Comparison of ENCODE assay signal across 8 cellular contexts in genomic region chr19:48644839-48645651, GRCh38. TPM values are rescaled to one million over a fixed set of nuclear protein-coding genes. Genes with fewer than 3 reads are reported as not detected.
A peak's percentile ranks its signal among the peaks of the same experiment; 100 is the strongest.
DNase-seq lines count a peak whose midpoint lies in the region; ATAC-seq lines count a peak whose summit lies in the region.

No MANE protein-coding gene starts in this region.

- DNase-seq in CD4-positive, alpha-beta memory T cell, result peak; percentile 75 to 85 (median 76)
- DNase-seq in NCI-H82 (lab: John Stamatoyannopoulos, UW) (peak; percentile 94), mesenchymal stem cell (peak; percentile 79)
- DNase-seq in activated CD8-positive, alpha-beta memory T cell treated with anti-CD3 and anti-CD28 coated beads for 1 hour (ENCODE audit: extremely low read depth in 1 of 2, low read depth in 1 of 2), result peak; percentile 46 to 52
- peak; percentile 50 to 68 (median 58) for DNase-seq in effector memory CD4-positive, alpha-beta T cell
- peak; percentile 59 for DNase-seq in stimulated activated CD8-positive, alpha-beta memory T cell treated with anti-CD3 and anti-CD28 coated beads, Interleukin-12 subunit alpha, Interleukin-12 subunit beta, amount 100 ng/mL, for 1 hour (ENCODE audit: low read depth)

- H2AK5ac ChIP-seq in mesenchymal stem cell (ENCODE audit: low read length, severe bottlenecking), result peak overlapping the region; percentile 41

- no peaks in the 10 kb centered on the region for H3K27me3 Mint-ChIP-seq in CD4-positive, alpha-beta memory T cell

- peak overlapping the region; percentile 99 for H2BK15ac ChIP-seq in mesenchymal stem cell (ENCODE audit: low read depth, poor library complexity, severe bottlenecking)

- H3K9me3 Mint-ChIP-seq in CD4-positive, alpha-beta memory T cell, result peaks cover 0 to 1% (median 0%) of the 10 kb centered on the region in 8 donors

- ATAC-seq in HG03097 (IDR thresholded peaks at IDR 0.05; ENCODE audit: low FRiP score, unreplicated experiment), result peak; percentile 5
- ATAC-seq in HG03175 (IDR thresholded peaks at IDR 0.05; ENCODE audit: unreplicated experiment), result no peak

- POLR2A ChIA-PET in CD4-positive, alpha-beta memory T cell (lab: Charles Lee; ENCODE audit: partially characterized antibody), result interaction anchor here (0.8 to 4.1 kb wide), 27 partner anchors 8 to 1205 kb away, joined by 3 to 76 read pairs (median 6); partner anchors contain the start of genes DBP, FTL, PPP1R15A and RPL18

- H3K14ac ChIP-seq in mesenchymal stem cell (ENCODE audit: low read length in 2 of 2), result peak overlapping the region in 1 of 2 experiments; percentile 76

- intact Hi-C loops in CD4-positive, alpha-beta memory T cell (cut with micrococcal nuclease), result loop anchor here (5.0 kb wide), 1 partner anchor 322 kb away; the partner anchor contains the start of gene FTL

- no peaks in the 10 kb centered on the region for H3K9me3 ChIP-seq in CD4-positive, alpha-beta memory T cell (ENCODE audit: control insufficient read depth in 1 of 2, low read length in 2 of 2)
- H3K9me3 ChIP-seq in effector memory CD4-positive, alpha-beta T cell (ENCODE audit: control insufficient read depth, low read length), result no peaks in the 10 kb centered on the region
- no peaks in the 10 kb centered on the region for H3K9me3 ChIP-seq in mesenchymal stem cell (ENCODE audit: control insufficient read depth, low read length)

- H3K4me3 Mint-ChIP-seq in CD4-positive, alpha-beta memory T cell, result peak overlapping the region; percentile 86 to 98 (median 93)

- peak overlapping the region; percentile 58 to 98 for H3K18ac ChIP-seq in mesenchymal stem cell (ENCODE audit: low read depth in 1 of 2, low read length in 2 of 2)

- peaks cover 23 to 56% (median 41%) of the 10 kb centered on the region in 4 donors for H3K4me1 Mint-ChIP-seq in CD4-positive, alpha-beta memory T cell

- H2BK120ac ChIP-seq in mesenchymal stem cell (ENCODE audit: low read depth, low read length), result peak overlapping the region; percentile 52

- no peaks in the 10 kb centered on the region for H3K27me3 ChIP-seq in CD4-positive, alpha-beta memory T cell (ENCODE audit: insufficient read depth, low read length)
- no peaks in the 10 kb centered on the region for H3K27me3 ChIP-seq in effector memory CD4-positive, alpha-beta T cell (replicated peaks; ENCODE audit: control insufficient read depth, insufficient read depth, low read length, poor library complexity, severe bottlenecking)
- H3K27me3 ChIP-seq in mesenchymal stem cell (ENCODE audit: control insufficient read depth in 1 of 2, insufficient read depth in 1 of 2, low read length in 2 of 2), result no peaks in the 10 kb centered on the region

- no peak overlapping the region for H2AFZ ChIP-seq in mesenchymal stem cell (ENCODE audit: low read depth, low read length)

- peak overlapping the region; percentile 77 for H3K27ac ChIP-seq in CD4-positive, alpha-beta memory T cell (ENCODE audit: low read depth, low read length)
- H3K27ac ChIP-seq in effector memory CD4-positive, alpha-beta T cell (ENCODE audit: insufficient read depth, low read length, poor library complexity, severe bottlenecking), result peak overlapping the region; percentile 85
- H3K27ac ChIP-seq in mesenchymal stem cell (ENCODE audit: low read length, poor library complexity, severe bottlenecking), result peak overlapping the region; percentile 73

- 5% methylated on average over 24 of the region's 26 CpGs for WGBS in mesenchymal stem cell

- peak overlapping the region; percentile 83 to 97 (median 96) for H3K27ac Mint-ChIP-seq in CD4-positive, alpha-beta memory T cell

- H3K4ac ChIP-seq in mesenchymal stem cell (ENCODE audit: low read depth in 1 of 2, low read length in 2 of 2), result peak overlapping the region in 1 of 2 experiments; percentile 95

- H4K91ac ChIP-seq in mesenchymal stem cell (ENCODE audit: low read length), result peak overlapping the region; percentile 47

- H4K8ac ChIP-seq in mesenchymal stem cell (ENCODE audit: low read length), result peak overlapping the region; percentile 94

- no peaks in the 10 kb centered on the region for H3K79me1 ChIP-seq in mesenchymal stem cell (replicated peaks; ENCODE audit: low read length, poor library complexity, severe bottlenecking)

- CTCF ChIA-PET in CD4-positive, alpha-beta memory T cell (lab: Charles Lee; ENCODE audit: partially characterized antibody), result interaction anchor here (0.6 to 2.6 kb wide), 23 partner anchors 8 to 348 kb away, joined by 3 to 34 read pairs (median 6); partner anchors contain the start of genes DBP, GYS1, HSD17B14 and RPL18

- no peak overlapping the region for H3K23ac ChIP-seq in mesenchymal stem cell (ENCODE audit: low read length in 2 of 2)

- peak overlapping the region in 1 of 2 experiments; percentile 92 for H2BK12ac ChIP-seq in mesenchymal stem cell (ENCODE audit: low read length in 2 of 2)

- peak overlapping the region; percentile 53 for H3K9ac ChIP-seq in mesenchymal stem cell (ENCODE audit: low read length)

- H3K4me1 ChIP-seq in CD4-positive, alpha-beta memory T cell (ENCODE audit: insufficient read depth, low read length), result peaks cover 46% of the 10 kb centered on the region
- H3K4me1 ChIP-seq in effector memory CD4-positive, alpha-beta T cell (ENCODE audit: control insufficient read depth, insufficient read depth, low read length, poor library complexity, severe bottlenecking), result peaks cover 26% of the 10 kb centered on the region
- H3K4me1 ChIP-seq in mesenchymal stem cell (ENCODE audit: control insufficient read depth, insufficient read depth, low read depth, low read length), result peaks cover 24% of the 10 kb centered on the region

- H3K36me3 ChIP-seq in CD4-positive, alpha-beta memory T cell (ENCODE audit: insufficient read depth, low read length), result no peaks in the 10 kb centered on the region
- H3K36me3 ChIP-seq in effector memory CD4-positive, alpha-beta T cell (ENCODE audit: control insufficient read depth, insufficient read depth, low read length), result no peaks in the 10 kb centered on the region
- H3K36me3 ChIP-seq in mesenchymal stem cell (ENCODE audit: control insufficient read depth in 1 of 2, insufficient read depth in 2 of 2, low read depth in 1 of 2, low read length in 2 of 2), result peaks cover 0 to under 1% of the 10 kb centered on the region in 2 experiments

- no peaks in the 10 kb centered on the region for H3K36me3 Mint-ChIP-seq in CD4-positive, alpha-beta memory T cell

- H2BK5ac ChIP-seq in mesenchymal stem cell (ENCODE audit: low read depth, low read length, poor library complexity, severe bottlenecking), result no peak overlapping the region

- H3K4me2 ChIP-seq in mesenchymal stem cell (ENCODE audit: low read length, poor library complexity, severe bottlenecking), result peak overlapping the region; percentile 89

- H3K4me3 ChIP-seq in CD4-positive, alpha-beta memory T cell (ENCODE audit: low read length in 2 of 2), result peak overlapping the region; percentile 85 to 87
- H3K4me3 ChIP-seq in effector memory CD4-positive, alpha-beta T cell (ENCODE audit: insufficient read depth, low read depth, low read length, poor library complexity, severe bottlenecking), result peak overlapping the region; percentile 59
- H3K4me3 ChIP-seq in mesenchymal stem cell (ENCODE audit: insufficient read depth in 1 of 2, low read depth in 1 of 2, low read length in 2 of 2), result peak overlapping the region; percentile 48 to 80

RNA-seq across cellular contexts. Expression of gene CA11, which starts 0.9 kb away (rescaled TPM):
- total RNA-seq in CD4-positive, alpha-beta memory T cell, result 10 to 100 TPM; 13.7 to 15.4 TPM
- 1 to 10 TPM; 5.0 to 9.4 TPM for polyA plus RNA-seq in CD4-positive, alpha-beta memory T cell
- 30.0 TPM for polyA plus RNA-seq in mesenchymal stem cell (2013, experiment 1 of 2)
- polyA plus RNA-seq in mesenchymal stem cell (2013, experiment 2 of 2), result 34.4 TPM

RNA-seq across cellular contexts. Expression of gene DBP, which starts 7.9 kb away (rescaled TPM):
- total RNA-seq in CD4-positive, alpha-beta memory T cell, result 10 to 100 TPM; 62.6 to 69.5 TPM
- polyA plus RNA-seq in CD4-positive, alpha-beta memory T cell, result 100 to 1,000 TPM in 1 of 2 donors, 10 to 100 TPM in 1; 37.4 to 113 TPM
- 4.2 TPM for polyA plus RNA-seq in mesenchymal stem cell (2013, experiment 1 of 2)
- polyA plus RNA-seq in mesenchymal stem cell (2013, experiment 2 of 2), result 5.0 TPM

RNA-seq across cellular contexts. Expression of gene SPHK2, which starts 25.7 kb away (rescaled TPM):
- total RNA-seq in CD4-positive, alpha-beta memory T cell, result 10 to 100 TPM; 25.0 to 29.1 TPM
- 1 to 10 TPM; 6.0 to 8.4 TPM for polyA plus RNA-seq in CD4-positive, alpha-beta memory T cell
- polyA plus RNA-seq in mesenchymal stem cell (2013, experiment 1 of 2), result 9.1 TPM
- 9.4 TPM for polyA plus RNA-seq in mesenchymal stem cell (2013, experiment 2 of 2)

RNA-seq across cellular contexts. Expression of gene RPL18, which starts 26.1 kb away (rescaled TPM):
- 1,000 to 10,000 TPM; 2,357 to 2,448 TPM for total RNA-seq in CD4-positive, alpha-beta memory T cell
- 1,000 to 10,000 TPM; 2,084 to 2,180 TPM for polyA plus RNA-seq in CD4-positive, alpha-beta memory T cell
- polyA plus RNA-seq in mesenchymal stem cell (2013, experiment 1 of 2), result 1,704 TPM
- 1,641 TPM for polyA plus RNA-seq in mesenchymal stem cell (2013, experiment 2 of 2)

RNA-seq across cellular contexts. Expression of gene NTN5, which starts 27.8 kb away (rescaled TPM):
- 1 to 10 TPM; 2.3 to 3.3 TPM for total RNA-seq in CD4-positive, alpha-beta memory T cell
- under 1 TPM in 1 of 2 donors, not detected in 1; 0.62 TPM for polyA plus RNA-seq in CD4-positive, alpha-beta memory T cell
- polyA plus RNA-seq in mesenchymal stem cell (2013, experiment 1 of 2), result 0.28 TPM
- 0.29 TPM for polyA plus RNA-seq in mesenchymal stem cell (2013, experiment 2 of 2)
